Comparison of ENCODE assay signal across 19 cellular contexts in genomic region chr7:26507375-26508068, GRCh38.
DNase-seq lines count a peak whose midpoint lies in the region; TF ChIP-seq lines count a peak whose summit lies in the region.
"Had no signal": no experiment of that assay in that cellular context is flagged by ENCODE, and none has a peak within 500 bp of the region (broad histone marks: within the 10 kb centered on the region; RNA-seq: fewer than 3 reads in every experiment).

No MANE protein-coding gene starts in this region.

- no peak overlapping the region for H3K4me2 ChIP-seq in H9 (ENCODE audit: insufficient read depth, insufficient read length, low read length)
- H3K4me2 ChIP-seq in trophoblast cell (ENCODE audit: low read length): no peak overlapping the region

- H3K27ac Mint-ChIP-seq in H9: peak overlapping the region in 1 of 3 experiments; percentile 32; a peak in 1 of 7 replicates
- H3K27ac Mint-ChIP-seq in brain: peak overlapping the region in 4 of 5 experiments; percentile 52 to 78 (median 75)
- H3K27ac Mint-ChIP-seq: activated naive CD8-positive, alpha-beta T cell treated with anti-CD3 and anti-CD28 coated beads, Interleukin-2, amount 10 ng/mL, durations not matched to agents 7 days and 5 days; CD8-positive, alpha-beta T cell had no signal

- no peak overlapping the region for H2BK20ac ChIP-seq in H9 (ENCODE audit: low read depth, low read length, poor library complexity, severe bottlenecking)

- no peaks in the 10 kb centered on the region for H3K79me1 ChIP-seq in H9 (ENCODE audit: insufficient read depth, low read depth, low read length, poor library complexity, severe bottlenecking)
- H3K79me1 ChIP-seq in trophoblast cell (ENCODE audit: low read length): no peaks in the 10 kb centered on the region

- H3K79me2 ChIP-seq in H9 (ENCODE audit: insufficient read depth, low read length): no peaks in the 10 kb centered on the region
- H3K79me2 ChIP-seq in trophoblast cell (ENCODE audit: control insufficient read depth, insufficient read depth, low read length, poor library complexity): no peaks in the 10 kb centered on the region

- no peak overlapping the region for H3T11ph ChIP-seq in H9 (ENCODE audit: low read length)

- H3K27me3 Mint-ChIP-seq in H9 (ENCODE audit: low read depth): no peaks in the 10 kb centered on the region; the same call in 1 of the 2 replicates
- peaks cover 10% of the 10 kb centered on the region for H3K27me3 Mint-ChIP-seq in brain

- H2BK120ac ChIP-seq in H9 (ENCODE audit: low read depth, low read length, poor library complexity, severe bottlenecking) (no peak overlapping the region), trophoblast cell (ENCODE audit: insufficient read depth, low read length, poor library complexity) (no peak overlapping the region)

- H3K36me3 Mint-ChIP-seq in H9 (ENCODE audit: insufficient read depth in 1 of 3, low read depth in 3 of 3) (no peaks in the 10 kb centered on the region), brain (no peaks in the 10 kb centered on the region)
- H3K36me3 Mint-ChIP-seq: activated naive CD8-positive, alpha-beta T cell treated with anti-CD3 and anti-CD28 coated beads, Interleukin-2, amount 10 ng/mL, durations not matched to agents 7 days and 5 days; CD8-positive, alpha-beta T cell had no signal

- H4K5ac ChIP-seq in H9 (ENCODE audit: insufficient read length, low read depth, low read length): no peak overlapping the region

- no peaks in the 10 kb centered on the region; the same call in 1 of the 2 replicates for H3K4me1 ChIP-seq in H9 (ENCODE audit: insufficient read depth, low read length)
- H3K4me1 ChIP-seq in trophoblast cell (ENCODE audit: control insufficient read depth in 1 of 2, insufficient read depth in 2 of 2, low read length in 2 of 2): no peaks in the 10 kb centered on the region
- H3K4me1 ChIP-seq: left ventricle myocardium inferior, sigmoid colon, uterus had no signal

- H2BK12ac ChIP-seq in H9 (ENCODE audit: insufficient read length, low read depth, low read length): no peak overlapping the region
- no peak overlapping the region for H2BK12ac ChIP-seq in trophoblast cell (ENCODE audit: low read length)

- no peak overlapping the region for H3K56ac ChIP-seq in H9 (ENCODE audit: insufficient read length, low read depth, low read length)

- no peak overlapping the region for H2AK5ac ChIP-seq in H9 (ENCODE audit: insufficient read length, low read length)
- no peak overlapping the region for H2AK5ac ChIP-seq in trophoblast cell (ENCODE audit: low read length)

- H3K9me3 Mint-ChIP-seq in H9 (peaks cover 0 to 3% of the 10 kb centered on the region in 2 experiments; a peak in 2 of 5 replicates), brain (peaks cover 2 to 8% (median 3%) of the 10 kb centered on the region in 5 experiments)
- H3K9me3 Mint-ChIP-seq: activated naive CD8-positive, alpha-beta T cell treated with anti-CD3 and anti-CD28 coated beads, Interleukin-2, amount 10 ng/mL, durations not matched to agents 7 days and 5 days had no signal

- H3K23me2 ChIP-seq in H9 (ENCODE audit: insufficient read length, low read depth, low read length, poor library complexity, severe bottlenecking): no peaks in the 10 kb centered on the region

- no CpG with 5 or more reads among the region's 12 CpGs for WGBS in H9 (ENCODE audit: extremely low coverage, insufficient read length, low lambda C conversion rate)
- WGBS in trophoblast cell (ENCODE audit: extremely low coverage, insufficient coverage, insufficient read length): no CpG with 5 or more reads among the region's 12 CpGs

- no peaks in the 10 kb centered on the region for H3K27me3 ChIP-seq in H9 (ENCODE audit: insufficient read depth, low read length)
- no peaks in the 10 kb centered on the region for H3K27me3 ChIP-seq in trophoblast cell (ENCODE audit: insufficient read depth, low read length)
- H3K27me3 ChIP-seq: uterus had no signal

- H4K8ac ChIP-seq in H9 (replicated peaks; ENCODE audit: insufficient read length, low read depth, low read length) (no peak overlapping the region), trophoblast cell (ENCODE audit: low read depth, low read length) (no peak overlapping the region)

- H3K18ac ChIP-seq in H9 (ENCODE audit: insufficient read length, low read depth, low read length) (no peak overlapping the region), trophoblast cell (ENCODE audit: low read length) (no peak overlapping the region)

- H3K4me3 ChIP-seq in trophoblast cell (ENCODE audit: low read depth, low read length): no peak overlapping the region
- H3K4me3 ChIP-seq: dorsolateral prefrontal cortex, esophagus muscularis mucosa, GM12878, left ventricle myocardium inferior, sigmoid colon, uterus had no signal

- H3K9me3 ChIP-seq in H9 (ENCODE audit: control insufficient read depth, low read depth, low read length) (no peaks in the 10 kb centered on the region), trophoblast cell (ENCODE audit: insufficient read depth, low read depth, low read length) (no peaks in the 10 kb centered on the region)
- H3K9me3 ChIP-seq: esophagus muscularis mucosa, left ventricle myocardium inferior, sigmoid colon, uterus had no signal

- no peak for DNase-seq in H9
- DNase-seq in NCI-H2196 treated with DMSO at 0.1 percent for 48 hours (lab: John Stamatoyannopoulos, UW; ENCODE audit: unreplicated experiment): peak; percentile 59
- no peak for DNase-seq in stimulated activated CD4-positive, alpha-beta T cell treated with anti-CD3 and anti-CD28 coated beads, Interleukin-4, amount 100 ng/mL, for 1 hour
- DNase-seq in trophoblast cell: no peak
- DNase-seq in GM19238 (ENCODE audit: insufficient read length, low spot score): no peak
- no peak for DNase-seq in GOT3 (lab: John Stamatoyannopoulos, UW)
- DNase-seq: activated naive CD8-positive, alpha-beta T cell treated with anti-CD3 and anti-CD28 coated beads, Interleukin-2, amount 10 ng/mL, durations not matched to agents 7 days and 5 days; CD8-positive, alpha-beta T cell; left ventricle myocardium inferior; NCI-H1436 treated with DMSO at 0.1 percent for 48 hours; occipital lobe; sigmoid colon; uterus had no signal

- H3K14ac ChIP-seq in H9 (ENCODE audit: insufficient read depth, low read length): no peak overlapping the region
- H3K14ac ChIP-seq in trophoblast cell (ENCODE audit: low read length): no peak overlapping the region

- H4K20me1 ChIP-seq in H9 (ENCODE audit: control insufficient read depth, insufficient read depth, insufficient read length): no peaks in the 10 kb centered on the region

- TF ChIP-seq CTCF in 22Rv1 (IDR thresholded peaks at IDR 0.05) (peak; percentile 12; the same call in 1 of the 2 replicates), H9 (conservative IDR thresholded peaks at IDR 0.05) (peak; percentile 34; the same call in 2 of the 3 replicates), brain (conservative IDR thresholded peaks at IDR 0.05) (peak in 1 of 2 experiments; percentile 14)

- H3K23ac ChIP-seq in H9 (ENCODE audit: insufficient read length, low read depth, low read length): no peak overlapping the region
- no peak overlapping the region for H3K23ac ChIP-seq in trophoblast cell (ENCODE audit: low read length)

- H4K91ac ChIP-seq in H9 (ENCODE audit: insufficient read length, low read depth, low read length): no peak overlapping the region
- H4K91ac ChIP-seq in trophoblast cell (ENCODE audit: low read depth, low read length): no peak overlapping the region

- H2BK15ac ChIP-seq in H9 (ENCODE audit: low read depth, low read length): no peak overlapping the region

- H3K4ac ChIP-seq in H9 (ENCODE audit: low read depth, low read length): no peak overlapping the region
- H3K4ac ChIP-seq in trophoblast cell (ENCODE audit: low read depth, low read length): no peak overlapping the region

- no peak overlapping the region for H2AFZ ChIP-seq in H9 (ENCODE audit: low read length)
- H2AFZ ChIP-seq in trophoblast cell (ENCODE audit: insufficient read depth, low read length, poor library complexity): no peak overlapping the region

- H3K36me3 ChIP-seq in trophoblast cell (ENCODE audit: control insufficient read depth in 1 of 2, insufficient read depth in 2 of 2, low read length in 2 of 2): no peaks in the 10 kb centered on the region
- H3K36me3 ChIP-seq: esophagus muscularis mucosa, left ventricle myocardium inferior, sigmoid colon, uterus had no signal

- no peak overlapping the region for H3K9ac ChIP-seq in H9 (ENCODE audit: extremely low read depth, insufficient read length, low read length)
- no peak overlapping the region for H3K9ac ChIP-seq in trophoblast cell (ENCODE audit: low read length)

- H3K27ac ChIP-seq in 22Rv1 (no peak overlapping the region), H9 (ENCODE audit: insufficient read length, low read depth, low read length) (no peak overlapping the region), trophoblast cell (ENCODE audit: low read depth, low read length) (no peak overlapping the region)
- H3K27ac ChIP-seq: esophagus muscularis mucosa, HL-60, left ventricle myocardium inferior, sigmoid colon, uterus had no signal

- H3K4me3 Mint-ChIP-seq in H9 (no peak overlapping the region), brain (peak overlapping the region in 1 of 5 experiments; percentile 26)
- H3K4me3 Mint-ChIP-seq: activated naive CD8-positive, alpha-beta T cell treated with anti-CD3 and anti-CD28 coated beads, Interleukin-2, amount 10 ng/mL, durations not matched to agents 7 days and 5 days; CD8-positive, alpha-beta T cell had no signal

- H3K4me1 Mint-ChIP-seq in H9 (peaks cover 14 to 18% of the 10 kb centered on the region in 2 experiments), brain (peaks cover 41% of the 10 kb centered on the region)
- H3K4me1 Mint-ChIP-seq: activated naive CD8-positive, alpha-beta T cell treated with anti-CD3 and anti-CD28 coated beads, Interleukin-2, amount 10 ng/mL, durations not matched to agents 7 days and 5 days had no signal

- no peak overlapping the region for H2BK5ac ChIP-seq in H9 (ENCODE audit: insufficient read length, low read length)
- H2BK5ac ChIP-seq in trophoblast cell (ENCODE audit: low read depth, low read length, poor library complexity): no peak overlapping the region

- H4K12ac ChIP-seq in trophoblast cell (ENCODE audit: low read depth, low read length): no peak overlapping the region
